ENCODE assay signal across 1 cellular context in genomic region chr15:55564347-55565145, GRCh38.
TF ChIP-seq lines count a peak whose summit lies in the region.

No MANE protein-coding gene starts in this region.

TF ChIP-seq in GM12878, 131 proteins besides CTCF, POLR2A, EP300 and RAD21:
- no peak for TF ChIP-seq WRNIP1 (IDR thresholded peaks at IDR 0.05; ENCODE audit: borderline replicate concordance, low read depth, low read length)
- TF ChIP-seq, protein P1, sequence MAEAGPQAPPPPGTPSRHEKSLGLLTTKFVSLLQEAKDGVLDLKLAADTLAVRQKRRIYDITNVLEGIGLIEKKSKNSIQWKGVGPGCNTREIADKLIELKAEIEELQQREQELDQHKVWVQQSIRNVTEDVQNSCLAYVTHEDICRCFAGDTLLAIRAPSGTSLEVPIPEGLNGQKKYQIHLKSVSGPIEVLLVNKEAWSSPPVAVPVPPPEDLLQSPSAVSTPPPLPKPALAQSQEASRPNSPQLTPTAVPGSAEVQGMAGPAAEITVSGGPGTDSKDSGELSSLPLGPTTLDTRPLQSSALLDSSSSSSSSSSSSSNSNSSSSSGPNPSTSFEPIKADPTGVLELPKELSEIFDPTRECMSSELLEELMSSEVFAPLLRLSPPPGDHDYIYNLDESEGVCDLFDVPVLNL (IDR thresholded peaks at IDR 0.05; ENCODE audit: low read depth, low read length), result no peak
- no peak for TF ChIP-seq SKIL (IDR thresholded peaks at IDR 0.05; ENCODE audit: low read depth, poor library complexity, severe bottlenecking)
- no peak for TF ChIP-seq HDGF (IDR thresholded peaks at IDR 0.05)
- TF ChIP-seq, protein P2, sequence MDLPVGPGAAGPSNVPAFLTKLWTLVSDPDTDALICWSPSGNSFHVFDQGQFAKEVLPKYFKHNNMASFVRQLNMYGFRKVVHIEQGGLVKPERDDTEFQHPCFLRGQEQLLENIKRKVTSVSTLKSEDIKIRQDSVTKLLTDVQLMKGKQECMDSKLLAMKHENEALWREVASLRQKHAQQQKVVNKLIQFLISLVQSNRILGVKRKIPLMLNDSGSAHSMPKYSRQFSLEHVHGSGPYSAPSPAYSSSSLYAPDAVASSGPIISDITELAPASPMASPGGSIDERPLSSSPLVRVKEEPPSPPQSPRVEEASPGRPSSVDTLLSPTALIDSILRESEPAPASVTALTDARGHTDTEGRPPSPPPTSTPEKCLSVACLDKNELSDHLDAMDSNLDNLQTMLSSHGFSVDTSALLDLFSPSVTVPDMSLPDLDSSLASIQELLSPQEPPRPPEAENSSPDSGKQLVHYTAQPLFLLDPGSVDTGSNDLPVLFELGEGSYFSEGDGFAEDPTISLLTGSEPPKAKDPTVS (IDR thresholded peaks at IDR 0.05; ENCODE audit: low read depth, low read length), result no peak
- TF ChIP-seq RFX5 (IDR thresholded peaks at IDR 0.05; ENCODE audit: low read depth, low read length), result no peak
- TF ChIP-seq CUX1 (IDR thresholded peaks at IDR 0.05; ENCODE audit: insufficient replicate concordance, low read depth, low read length), result no peak
- TF ChIP-seq POU2F2 (IDR thresholded peaks at IDR 0.05; ENCODE audit: borderline replicate concordance, low read depth, low read length), result no peak
- TF ChIP-seq CBFB (IDR thresholded peaks at IDR 0.05; ENCODE audit: low read depth), result no peak
- TF ChIP-seq IKZF2 (IDR thresholded peaks at IDR 0.05), result no peak
- TF ChIP-seq GATAD2B (conservative IDR thresholded peaks at IDR 0.05; ENCODE audit: low read depth), result no peak
- TF ChIP-seq ZNF24 (IDR thresholded peaks at IDR 0.05), result no peak
- TF ChIP-seq ZNF592 (IDR thresholded peaks at IDR 0.05), result no peak
- TF ChIP-seq SPI1 (IDR thresholded peaks at IDR 0.05; ENCODE audit: borderline replicate concordance, insufficient read depth, low read depth, low read length), result no peak
- no peak for TF ChIP-seq CBX5 (IDR thresholded peaks at IDR 0.05; ENCODE audit: low read depth)
- no peak for TF ChIP-seq LARP7 (IDR thresholded peaks at IDR 0.05)
